ENCODE assay signal across 14 cellular contexts in genomic region chr2:6968319-6969100, GRCh38. TPM values are rescaled to one million over a fixed set of nuclear protein-coding genes. Genes with fewer than 3 reads are reported as not detected.
A peak's percentile ranks its signal among the peaks of the same experiment; 100 is the strongest.
DNase-seq lines count a peak whose midpoint lies in the region; ATAC-seq and TF ChIP-seq lines count a peak whose summit lies in the region.
"Had no signal": no experiment of that assay in that cellular context is flagged by ENCODE, and none has a peak within 500 bp of the region (broad histone marks: within the 10 kb centered on the region; RNA-seq: fewer than 3 reads in every experiment).

No MANE protein-coding gene starts in this region.

- WGBS in esophagus muscularis mucosa = 93% methylated on average over 9 of the region's 10 CpGs
- 84 to 89% (median 85%) methylated on average over 10 of the region's 10 CpGs for WGBS in spleen, 5 donors

- intact Hi-C loops in esophagus muscularis mucosa (cut with DNase I) = no loop called here
- intact Hi-C loops in spleen (cut with DNase I; ENCODE audit: low total_unique reads) = no loop called here

- H3K27ac ChIP-seq in esophagus muscularis mucosa (replicated peaks in 1 of 4) = no peak overlapping the region
- no peak overlapping the region for H3K27ac ChIP-seq in spleen

- H3K27me3 ChIP-seq in esophagus muscularis mucosa (no peaks in the 10 kb centered on the region), spleen (replicated peaks in 1 of 7) (no peaks in the 10 kb centered on the region)

- H3K9me3 ChIP-seq in esophagus muscularis mucosa (no peaks in the 10 kb centered on the region), spleen (no peaks in the 10 kb centered on the region)

- peak overlapping the region in 1 of 2 donors; percentile 86 for H3K27ac Mint-ChIP-seq in stimulated activated naive CD8-positive, alpha-beta T cell treated with anti-CD3 and anti-CD28 coated beads, Interleukin-15, amount 100 ng/mL, for 72 hours
- H3K27ac Mint-ChIP-seq: activated CD4-positive, alpha-beta memory T cell treated with anti-CD3 and anti-CD28 coated beads for 36 hours had no signal

- H3K4me1 ChIP-seq in esophagus muscularis mucosa (peaks cover 0 to 14% (median 0%) of the 10 kb centered on the region in 4 donors), spleen (peaks cover 3 to 44% (median 20%) of the 10 kb centered on the region in 6 donors)

- DNase-seq in Daoy (ENCODE audit: low read depth) (peak; percentile 46), NCI-H446 treated with DMSO at 0.1 percent for 48 hours (lab: John Stamatoyannopoulos, UW) (peak; percentile 59), esophagus muscularis mucosa (ENCODE audit: extremely low spot score) (peak; percentile 66), myocyte (ENCODE audit: low read depth) (peak; percentile 0), SW480 (ENCODE audit: low spot score) (no peak), spleen (no peak)
- no peak for DNase-seq in stimulated activated naive CD8-positive, alpha-beta T cell treated with anti-CD3 and anti-CD28 coated beads, Interleukin-15, amount 100 ng/mL, for 72 hours
- DNase-seq: activated CD4-positive, alpha-beta memory T cell treated with anti-CD3 and anti-CD28 coated beads for 36 hours; activated naive CD4-positive, alpha-beta T cell; AML-193; DMS79 treated with DMSO at 0.1 percent for 48 hours; NCI-H1092 treated with DMSO at 0.1 percent for 48 hours; T-helper 1 cell had no signal

- TF ChIP-seq EP300 in esophagus muscularis mucosa (IDR thresholded peaks at IDR 0.05) = no peak

- ATAC-seq in HG03108 (IDR thresholded peaks at IDR 0.05; ENCODE audit: unreplicated experiment) = no peak
- ATAC-seq in stimulated activated naive CD8-positive, alpha-beta T cell treated with anti-CD3 and anti-CD28 coated beads, Interleukin-15, amount 100 ng/mL, for 72 hours = no peak

- H3K4me3 Mint-ChIP-seq in stimulated activated naive CD8-positive, alpha-beta T cell treated with anti-CD3 and anti-CD28 coated beads, Interleukin-15, amount 100 ng/mL, for 72 hours = no peak overlapping the region
- H3K4me3 Mint-ChIP-seq: activated CD4-positive, alpha-beta memory T cell treated with anti-CD3 and anti-CD28 coated beads for 36 hours had no signal

- TF ChIP-seq POLR2A in esophagus muscularis mucosa (IDR thresholded peaks at IDR 0.05; ENCODE audit: low read depth) (no peak), spleen (IDR thresholded peaks at IDR 0.05) (no peak)

- H3K4me1 Mint-ChIP-seq in stimulated activated naive CD8-positive, alpha-beta T cell treated with anti-CD3 and anti-CD28 coated beads, Interleukin-15, amount 100 ng/mL, for 72 hours = peaks cover 17% of the 10 kb centered on the region

- H3K9me3 Mint-ChIP-seq in stimulated activated naive CD8-positive, alpha-beta T cell treated with anti-CD3 and anti-CD28 coated beads, Interleukin-15, amount 100 ng/mL, for 72 hours = no peaks in the 10 kb centered on the region
- H3K9me3 Mint-ChIP-seq: activated CD4-positive, alpha-beta memory T cell treated with anti-CD3 and anti-CD28 coated beads for 36 hours had no signal

- H3K27me3 Mint-ChIP-seq in stimulated activated naive CD8-positive, alpha-beta T cell treated with anti-CD3 and anti-CD28 coated beads, Interleukin-15, amount 100 ng/mL, for 72 hours = no peaks in the 10 kb centered on the region
- H3K27me3 Mint-ChIP-seq: activated CD4-positive, alpha-beta memory T cell treated with anti-CD3 and anti-CD28 coated beads for 36 hours had no signal

- TF ChIP-seq CTCF in esophagus muscularis mucosa (IDR thresholded peaks at IDR 0.05) = no peak
- TF ChIP-seq CTCF in spleen (IDR thresholded peaks at IDR 0.05 in 8 of 11, conservative IDR thresholded peaks at IDR 0.05 in 3 of 11) = no peak

- H3K4me3 ChIP-seq in esophagus muscularis mucosa (no peak overlapping the region), spleen (no peak overlapping the region)

- H3K36me3 ChIP-seq in esophagus muscularis mucosa (peaks cover 0 to 13% (median 0%) of the 10 kb centered on the region in 4 donors), spleen (peaks cover 0 to 54% (median under 1%) of the 10 kb centered on the region in 6 donors)

RNA-seq across cellular contexts. Expression of gene RNF144A, which starts 51.3 kb away (rescaled TPM):
- 10.3 and 17.1 TPM in 2 replicates for total RNA-seq in Daoy (2014; rRNA removed; shearing (Covaris generic))
- total RNA-seq in esophagus muscularis mucosa (10 to 100 TPM in 1 of 4 donors, 1 to 10 TPM in 3; 5.4 to 10.8 (median 8.8) TPM), myocyte (0.35 TPM in 1 of 2 replicates, not detected in the other), spleen (10 to 100 TPM; 42.5 to 86.6 (median 67.1) TPM)
- not detected for polyA plus RNA-seq in myocyte (2012)
- 10 to 100 TPM in 1 of 3 donors, 1 to 10 TPM in 2; 3.8 to 12.5 (median 5.2) TPM for polyA plus RNA-seq in spleen

Comparison
In these comparisons a context has a peak if more than half of its experiments do, and no peak if none do; other contexts are left out.
1. DNase-seq: peak in Daoy (single experiment), NCI-H446 treated with DMSO at 0.1 percent for 48 hours (single experiment), esophagus muscularis mucosa (single experiment) and myocyte (single experiment); none in SW480 (single experiment), spleen (single experiment) and stimulated activated naive CD8-positive, alpha-beta T cell treated with anti-CD3 and anti-CD28 coated beads, Interleukin-15, amount 100 ng/mL, for 72 hours (0 of 2).